In the genomic region with DNA sequence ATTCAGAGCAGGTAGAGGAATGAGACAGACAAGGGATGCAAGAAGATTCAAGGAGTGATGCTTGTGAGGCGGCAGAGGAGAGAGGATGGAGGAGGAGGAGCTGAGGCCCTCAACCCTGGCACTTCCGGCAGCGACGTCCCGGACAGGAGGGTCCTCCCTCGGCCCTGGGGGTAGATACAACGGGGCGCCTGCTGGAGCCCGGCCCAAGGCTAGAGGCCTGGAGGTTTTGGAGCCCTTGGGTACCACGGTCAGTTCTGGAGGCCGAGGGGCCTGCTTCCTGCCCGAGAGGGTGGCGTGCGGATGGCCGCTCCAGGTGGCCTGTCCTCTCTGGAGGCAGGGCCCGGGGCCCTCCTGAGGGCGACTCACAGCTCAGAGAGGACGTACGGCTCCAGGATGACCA, we compare ENCODE assay signal across 9 cellular contexts. TPM values are rescaled to one million over a fixed set of nuclear protein-coding genes. Genes with fewer than 3 reads are reported as not detected.
"Had no signal": no experiment of that assay in that cellular context is flagged by ENCODE, and none has a peak within 500 bp of the region (broad histone marks: within the 10 kb centered on the region; RNA-seq: fewer than 3 reads in every experiment).

No MANE protein-coding gene starts in this region.

- H3K9me3 Mint-ChIP-seq: GM23338, HFFc6 had no signal

- H3K4me3 Mint-ChIP-seq: GM23338, H9, HFFc6 had no signal

- DNase-seq: GM23248, GOT3, H7, H9, HCEC 1CT, HFFc6 had no signal

- ATAC-seq: GM23338, HCT116 had no signal

- H3K27ac Mint-ChIP-seq: GM23338, HFFc6 had no signal

RNA-seq across cellular contexts. Expression of gene PDZD4, which starts 22.4 kb away (rescaled TPM):
- total RNA-seq: GM23248, HFFc6 had no signal

RNA-seq across cellular contexts. Expression of gene SRPK3, which starts 27.1 kb away (rescaled TPM):
- total RNA-seq: GM23338, H1, H7, H9 had no signal

RNA-seq across cellular contexts. Expression of gene PLXNB3, which starts 43.9 kb away (rescaled TPM):
- total RNA-seq: H7 had no signal
